ENCODE assay signal across 19 cellular contexts in the genomic region with DNA sequence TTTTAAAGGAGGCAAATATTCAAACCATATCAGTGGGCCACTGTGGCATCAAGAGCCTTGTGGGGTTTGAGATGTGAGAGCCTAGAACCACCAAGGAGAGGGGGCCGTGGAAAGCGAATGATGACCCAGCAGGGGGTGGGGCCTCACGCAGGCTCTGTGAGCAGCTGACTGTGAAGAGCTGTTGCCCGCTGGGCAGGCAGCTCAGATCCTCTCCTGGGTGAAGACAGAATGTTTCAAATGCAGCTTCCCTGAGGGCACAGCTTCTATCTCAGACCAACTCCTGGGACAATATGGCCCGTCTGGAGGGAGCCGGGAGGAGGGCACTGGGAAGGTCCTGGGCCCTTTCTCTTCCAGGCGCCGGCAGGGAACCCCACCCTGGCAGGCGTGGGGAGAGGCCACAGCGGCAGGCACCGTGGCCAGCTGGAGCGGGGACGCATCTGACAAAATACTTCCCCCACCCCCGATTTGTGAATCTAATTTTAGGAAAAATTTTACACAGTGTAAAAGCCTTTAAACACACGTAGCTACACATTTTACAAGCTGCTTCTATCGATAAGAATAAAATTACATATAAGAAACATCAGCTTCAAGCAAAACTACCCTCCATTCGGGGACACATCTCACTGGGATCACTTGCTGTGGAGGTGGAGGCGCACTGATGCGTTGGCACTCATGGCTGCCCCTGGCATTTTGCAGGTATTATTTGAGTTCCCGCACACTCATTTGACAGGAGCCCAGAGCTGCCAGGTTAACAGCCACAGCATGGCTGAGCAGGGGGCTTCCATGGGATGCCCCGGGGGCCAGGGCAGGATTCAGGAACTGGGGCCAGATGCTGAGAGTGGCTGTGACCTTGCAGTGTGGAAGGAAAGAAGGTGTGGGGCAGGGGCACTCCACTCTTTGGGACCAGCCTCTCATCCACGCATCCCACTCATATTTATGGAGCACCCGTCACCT. TPM values are rescaled to one million over a fixed set of nuclear protein-coding genes. Genes with fewer than 3 reads are reported as not detected.
"Had no signal": no experiment of that assay in that cellular context is flagged by ENCODE, and none has a peak within 500 bp of the region (broad histone marks: within the 10 kb centered on the region; RNA-seq: fewer than 3 reads in every experiment).

No MANE protein-coding gene starts in this region.

- H3K9ac ChIP-seq: neural progenitor cell had no signal

- H3K27ac ChIP-seq: colonic mucosa, dorsolateral prefrontal cortex, esophagus squamous epithelium, gastrocnemius medialis, neural progenitor cell, upper lobe of right lung had no signal

- ATAC-seq: activated T-helper 17 cell treated with anti-CD3 and anti-CD28 coated beads, Interleukin-2, amount 50 U/mL, for 72 hours; effector memory CD8-positive, alpha-beta T cell; gastrocnemius medialis; naive thymus-derived CD4-positive, alpha-beta T cell; stimulated activated naive CD8-positive, alpha-beta T cell treated with anti-CD3 and anti-CD28 coated beads, Interleukin-15, Interleukin-2, amounts not matched to agents 100 U/mL and 50 U/mL, for 24 hours; upper lobe of right lung had no signal

- H3K36me3 ChIP-seq: colonic mucosa, esophagus squamous epithelium, gastrocnemius medialis, neural progenitor cell, upper lobe of right lung had no signal

- H3K4me3 ChIP-seq: colonic mucosa, dorsolateral prefrontal cortex, esophagus squamous epithelium, gastrocnemius medialis, neural progenitor cell, upper lobe of right lung had no signal

- DNase-seq: activated CD4-positive, alpha-beta memory T cell treated with anti-CD3 and anti-CD28 coated beads, Interleukin-2, amount 10 ng/mL, durations not matched to agents 7 days and 5 days; activated CD4-positive, alpha-beta T cell treated with anti-CD3 and anti-CD28 coated beads for 48 hours; activated naive CD4-positive, alpha-beta T cell; activated naive CD8-positive, alpha-beta T cell treated with anti-CD3 and anti-CD28 coated beads for 36 hours; activated T-cell treated with anti-CD3 and anti-CD28 coated beads, Interleukin-2, amount 50 U/mL, for 1 hour; colonic mucosa; effector memory CD8-positive, alpha-beta T cell; esophagus squamous epithelium; gastrocnemius medialis; hypothalamus; naive thymus-derived CD4-positive, alpha-beta T cell; stimulated activated CD4-positive, alpha-beta T cell treated with anti-CD3 and anti-CD28 coated beads, Interleukin-4, amount 100 ng/mL, for 24 hours; stimulated activated naive CD8-positive, alpha-beta T cell treated with anti-CD3 and anti-CD28 coated beads, Interleukin-15, Interleukin-2, amounts not matched to agents 100 U/mL and 50 U/mL, for 24 hours; upper lobe of right lung had no signal

- H2AFZ ChIP-seq: neural progenitor cell had no signal

- H3K9me3 ChIP-seq: colonic mucosa, upper lobe of right lung had no signal

- H3K4me1 ChIP-seq: colonic mucosa, gastrocnemius medialis, neural progenitor cell, upper lobe of right lung had no signal

- H3K4me2 ChIP-seq: neural progenitor cell had no signal

- H3K27me3 ChIP-seq: colonic mucosa, neural progenitor cell had no signal

RNA-seq across cellular contexts. Expression of gene PARVG, which starts 40.3 kb away (rescaled TPM):
- total RNA-seq: bronchial epithelial cell, progenitor cell of endocrine pancreas had no signal
